Comparison of ENCODE assay signal across 16 cellular contexts in the genomic region with DNA sequence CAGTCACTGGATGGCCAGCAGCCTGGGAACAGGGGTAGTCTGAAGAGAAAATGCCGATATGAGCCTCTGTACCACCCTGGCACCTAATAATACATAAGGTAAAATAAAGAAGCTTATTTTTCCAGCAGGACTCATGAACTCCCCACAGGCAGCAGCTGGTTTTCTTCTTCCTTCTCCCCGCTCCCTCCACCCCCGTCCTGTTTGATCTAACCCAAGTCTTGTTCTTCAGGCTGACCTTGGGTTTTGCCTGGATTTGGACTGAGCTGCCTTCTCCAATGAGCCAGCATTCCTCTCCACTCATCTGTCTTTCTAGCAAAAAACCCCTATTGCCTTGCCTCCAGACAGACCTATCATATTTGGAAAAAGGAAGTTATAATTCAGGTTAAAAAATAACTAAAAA.
"Had no signal": no experiment of that assay in that cellular context is flagged by ENCODE, and none has a peak within 500 bp of the region (broad histone marks: within the 10 kb centered on the region; RNA-seq: fewer than 3 reads in every experiment).

No MANE protein-coding gene starts in this region.

- H3K9ac ChIP-seq: SK-N-SH had no signal

- H3K9me3 ChIP-seq: right atrium auricular region, SK-N-SH, uterus had no signal

- H3K27me3 ChIP-seq: right atrium auricular region, uterus had no signal

- H3K36me3 ChIP-seq: right atrium auricular region, uterus had no signal

- ATAC-seq: effector memory CD8-positive, alpha-beta T cell; stimulated activated naive B cell treated with anti-CD40 and anti-IgM and Interleukin-4, amounts not matched to agents 10 μg/mL and 1 μg/mL and 100 μg/mL, for 72 hours had no signal

- H3K4me1 Mint-ChIP-seq: central memory CD8-positive, alpha-beta T cell; stimulated activated naive B cell treated with anti-CD40 and anti-IgM and Interleukin-4, amounts not matched to agents 10 μg/mL and 1 μg/mL and 100 μg/mL, for 72 hours had no signal

- H3K27ac ChIP-seq: epithelial cell of prostate, right atrium auricular region, VCaP had no signal

- H3K9me3 Mint-ChIP-seq: activated CD4-positive, alpha-beta memory T cell treated with anti-CD3 and anti-CD28 coated beads for 36 hours; activated T-helper 1 cell treated with anti-CD3 and anti-CD28 coated beads, Interleukin-12 subunit alpha, Interleukin-12 subunit beta, Interleukin-2, Interleukin-4 antibody, amounts not matched to agents 30 ng/mL and 10 ng/mL and 1 ng/mL, durations not matched to agents 14 hours and 24 hours and 36 hours; effector memory CD8-positive, alpha-beta T cell had no signal

- H3K4me3 ChIP-seq: right atrium auricular region, uterus had no signal

- H3K27ac Mint-ChIP-seq: activated CD4-positive, alpha-beta memory T cell treated with anti-CD3 and anti-CD28 coated beads for 36 hours; activated T-helper 1 cell treated with anti-CD3 and anti-CD28 coated beads, Interleukin-12 subunit alpha, Interleukin-12 subunit beta, Interleukin-2, Interleukin-4 antibody, amounts not matched to agents 30 ng/mL and 10 ng/mL and 1 ng/mL, durations not matched to agents 14 hours and 24 hours and 36 hours; effector memory CD8-positive, alpha-beta T cell; stimulated activated naive B cell treated with anti-CD40 and anti-IgM and Interleukin-4, amounts not matched to agents 10 μg/mL and 1 μg/mL and 100 μg/mL, for 72 hours had no signal

- H3K36me3 Mint-ChIP-seq: activated CD4-positive, alpha-beta memory T cell treated with anti-CD3 and anti-CD28 coated beads for 36 hours; stimulated activated naive B cell treated with anti-CD40 and anti-IgM and Interleukin-4, amounts not matched to agents 10 μg/mL and 1 μg/mL and 100 μg/mL, for 72 hours had no signal

- H3K4me3 Mint-ChIP-seq: activated CD4-positive, alpha-beta memory T cell treated with anti-CD3 and anti-CD28 coated beads for 36 hours; activated T-helper 1 cell treated with anti-CD3 and anti-CD28 coated beads, Interleukin-12 subunit alpha, Interleukin-12 subunit beta, Interleukin-2, Interleukin-4 antibody, amounts not matched to agents 30 ng/mL and 10 ng/mL and 1 ng/mL, durations not matched to agents 14 hours and 24 hours and 36 hours; central memory CD8-positive, alpha-beta T cell; effector memory CD8-positive, alpha-beta T cell; stimulated activated naive B cell treated with anti-CD40 and anti-IgM and Interleukin-4, amounts not matched to agents 10 μg/mL and 1 μg/mL and 100 μg/mL, for 72 hours had no signal

- H3K4me2 ChIP-seq: SK-N-SH had no signal

- DNase-seq: activated CD4-positive, alpha-beta memory T cell treated with anti-CD3 and anti-CD28 coated beads for 36 hours; activated CD8-positive, alpha-beta memory T cell treated with anti-CD3 and anti-CD28 coated beads, Interleukin-2, amount 50 U/mL, for 48 hours; activated naive CD4-positive, alpha-beta T cell; effector memory CD8-positive, alpha-beta T cell; hippocampal formation; posterior cingulate gyrus; SK-N-SH; stimulated activated CD4-positive, alpha-beta T cell treated with anti-CD3 and anti-CD28 coated beads, Interleukin-1b, Interleukin-23, amount 100 ng/mL, for 48 hours; stimulated activated naive B cell treated with anti-CD40 and anti-IgM and Interleukin-4, amounts not matched to agents 10 μg/mL and 1 μg/mL and 100 μg/mL, for 72 hours; T-helper 1 cell had no signal
